In genomic region chr13:73781384-73781783, GRCh38 we compare ENCODE assay signal across 19 cellular contexts.
A peak's percentile ranks its signal among the peaks of the same experiment; 100 is the strongest.
DNase-seq lines count a peak whose midpoint lies in the region; ATAC-seq and TF ChIP-seq lines count a peak whose summit lies in the region.
"Had no signal": no experiment of that assay in that cellular context is flagged by ENCODE, and none has a peak within 500 bp of the region (broad histone marks: within the 10 kb centered on the region; RNA-seq: fewer than 3 reads in every experiment).

No MANE protein-coding gene starts in this region.

- no peak overlapping the region for H3K4me3 Mint-ChIP-seq in osteocyte (ENCODE audit: unreplicated experiment)
- H3K4me3 Mint-ChIP-seq: B cell, GM23338, HFFc6, IgD-negative memory B cell had no signal

- H3K4me3 ChIP-seq in SK-N-MC = peak overlapping the region; percentile 69
- H3K4me3 ChIP-seq: A549; BLaER1 treated with 17β-estradiol and CSF1 and Interleukin-3, amounts not matched to agents 10 nM and 100 nM; GM23338 had no signal

- ATAC-seq in HG02840 (IDR thresholded peaks at IDR 0.05; ENCODE audit: low FRiP score, unreplicated experiment) (no peak), GM19455 (IDR thresholded peaks at IDR 0.05; ENCODE audit: unreplicated experiment) (no peak)
- ATAC-seq: A549, GM23338, HCT116, HepG2 had no signal

- H3K27me3 Mint-ChIP-seq in osteocyte (ENCODE audit: unreplicated experiment) = no peaks in the 10 kb centered on the region
- H3K27me3 Mint-ChIP-seq: B cell, IgD-negative memory B cell had no signal

- H3K9me3 ChIP-seq in SK-N-MC (ENCODE audit: low read depth, low read length) = no peaks in the 10 kb centered on the region
- H3K9me3 ChIP-seq: A549; BLaER1 treated with 17β-estradiol and CSF1 and Interleukin-3, amounts not matched to agents 10 nM and 100 nM; Caco-2 had no signal

- peaks cover 13% of the 10 kb centered on the region for H3K36me3 Mint-ChIP-seq in osteocyte (ENCODE audit: unreplicated experiment)

- peak overlapping the region; percentile 98 for H3K27ac ChIP-seq in SK-N-MC
- H3K27ac ChIP-seq: 22Rv1; A549; BLaER1 treated with 17β-estradiol and CSF1 and Interleukin-3, amounts not matched to agents 10 nM and 100 nM had no signal

- H3K9ac ChIP-seq in SK-N-MC (ENCODE audit: insufficient read length) = peak overlapping the region; percentile 41
- H3K9ac ChIP-seq: BLaER1 treated with 17β-estradiol and CSF1 and Interleukin-3, amounts not matched to agents 10 nM and 100 nM had no signal

- peak; percentile 14 for DNase-seq in AG09319 (ENCODE audit: extremely low read depth, low read depth)
- DNase-seq in SK-N-MC (ENCODE audit: low read depth, low spot score) = peak; percentile 73
- peak; percentile 58 for DNase-seq in dedifferentiated amniotic fluid mesenchymal stem cell (ENCODE audit: extremely low spot score)
- no peak for DNase-seq in osteocyte (ENCODE audit: extremely low spot score, unreplicated experiment)
- no peak for DNase-seq in HUDEP-2 (lab: John Stamatoyannopoulos, UW; ENCODE audit: unreplicated experiment in 76 of 76)
- DNase-seq: Caco-2, H7, HFFc6, KBM-7 had no signal

- no peaks in the 10 kb centered on the region for H3K36me3 ChIP-seq in SK-N-MC (ENCODE audit: insufficient read depth, low read length)

- TF ChIP-seq CTCF in AG09319 (IDR thresholded peaks at IDR 0.05; ENCODE audit: low read depth, low read length) (no peak), osteocyte (IDR thresholded peaks at IDR 0.05) (no peak)

- peak overlapping the region; percentile 57 for H3K27ac Mint-ChIP-seq in osteocyte (ENCODE audit: unreplicated experiment)
- H3K27ac Mint-ChIP-seq: B cell, GM23338, HFFc6, IgD-negative memory B cell had no signal

- peaks cover 19% of the 10 kb centered on the region for H3K4me1 Mint-ChIP-seq in osteocyte (ENCODE audit: unreplicated experiment)
- H3K4me1 Mint-ChIP-seq: B cell, GM23338 had no signal

- no peaks in the 10 kb centered on the region for H3K9me3 Mint-ChIP-seq in osteocyte (ENCODE audit: unreplicated experiment)
- H3K9me3 Mint-ChIP-seq: GM23338, HFFc6 had no signal

Comparison
In these comparisons a context has a peak if more than half of its experiments do, and no peak if none do; other contexts are left out.
1. DNase-seq: peak in AG09319 (single experiment), SK-N-MC (single experiment) and dedifferentiated amniotic fluid mesenchymal stem cell (single experiment); none in osteocyte (single experiment) and HUDEP-2 (0 of 76).